ENCODE assay signal across 1 cellular context in the genomic region with DNA sequence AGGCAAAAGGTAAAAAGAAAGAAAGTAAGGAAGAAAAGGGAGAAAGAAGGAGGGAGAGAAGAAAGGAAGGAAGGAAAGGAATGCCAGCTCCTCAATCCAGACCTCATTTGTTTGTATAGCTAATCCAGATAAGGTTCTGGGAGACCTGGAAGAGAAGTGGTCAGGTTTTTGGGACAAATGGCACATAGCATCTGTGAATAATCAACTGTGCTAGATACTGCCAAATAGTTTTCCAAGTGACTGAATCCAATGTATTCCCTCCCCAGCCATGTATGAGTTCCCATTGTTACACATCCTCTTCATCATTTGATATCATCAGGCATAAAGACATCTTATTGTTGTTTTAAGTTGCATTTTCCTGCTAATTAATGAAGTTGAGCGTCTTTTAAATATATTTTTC.
TF ChIP-seq lines count a peak whose summit lies in the region.

No MANE protein-coding gene starts in this region.

TF ChIP-seq in SK-N-SH, 30 proteins besides CTCF, POLR2A, EP300 and RAD21 (continued from another document):
- TF ChIP-seq FOXJ3 (CRISPR knock-in tag; IDR thresholded peaks at IDR 0.05) (no peak), NRF1 (IDR thresholded peaks at IDR 0.05; ENCODE audit: low read depth, low read length) (no peak), CHD2 (IDR thresholded peaks at IDR 0.05; ENCODE audit: low read length, partially characterized antibody) (no peak), TAF1 (IDR thresholded peaks at IDR 0.05; ENCODE audit: borderline replicate concordance, low read depth, low read length) (no peak), MEF2A (IDR thresholded peaks at IDR 0.05; ENCODE audit: borderline replicate concordance, low read depth) (no peak)
